ENCODE assay signal across 1 cellular context in genomic region chr19:48669903-48670668, GRCh38.
TF ChIP-seq lines count a peak whose summit lies in the region.

No MANE protein-coding gene starts in this region.

TF ChIP-seq in H1, 55 proteins besides CTCF, POLR2A, EP300 and RAD21:
- TF ChIP-seq KDM5A (IDR thresholded peaks at IDR 0.05; ENCODE audit: low read length) (no peak), ZNF274 (IDR thresholded peaks at IDR 0.05; ENCODE audit: borderline replicate concordance, extremely low read depth, low read length) (no peak)
